ENCODE assay signal across 9 cellular contexts in the genomic region with DNA sequence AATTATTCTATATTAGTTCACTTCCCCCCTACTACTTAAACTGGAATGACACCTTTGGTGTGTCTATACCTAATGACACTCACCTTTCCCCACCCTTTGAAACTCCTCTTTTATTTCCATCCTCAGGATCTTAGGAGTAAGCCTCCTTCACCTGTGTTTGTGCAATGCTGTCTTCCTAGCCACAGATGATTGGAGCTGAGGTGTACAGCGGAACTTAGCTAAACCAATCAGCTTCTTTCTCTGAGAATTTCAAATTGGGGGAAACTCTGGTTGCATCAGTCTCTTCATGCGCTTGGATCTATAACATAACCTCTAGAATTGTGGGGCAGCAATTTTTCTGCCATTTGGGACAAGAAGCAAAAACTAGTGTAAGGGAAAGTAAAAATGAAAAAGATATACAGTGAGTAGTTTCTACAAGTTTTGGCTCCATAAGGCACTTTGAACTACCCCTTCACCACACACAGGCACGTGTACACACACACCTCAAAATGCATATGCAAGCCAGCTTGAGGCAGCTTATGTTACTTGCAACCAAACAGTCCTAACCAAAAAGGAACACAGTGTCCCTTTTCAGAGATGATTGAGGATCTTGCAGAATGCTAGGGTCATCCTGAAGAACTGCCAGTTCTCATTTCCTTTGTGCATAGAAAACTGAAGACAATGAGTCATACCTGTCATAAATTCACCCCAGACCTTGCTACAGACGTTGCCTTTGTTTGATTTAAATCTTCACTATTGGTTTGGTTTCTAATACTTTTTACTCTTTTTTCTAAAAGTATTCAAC. TPM values are rescaled to one million over a fixed set of nuclear protein-coding genes. Genes with fewer than 3 reads are reported as not detected.
A peak's percentile ranks its signal among the peaks of the same experiment; 100 is the strongest.
DNase-seq lines count a peak whose midpoint lies in the region; TF ChIP-seq lines count a peak whose summit lies in the region.
"Had no signal": no experiment of that assay in that cellular context is flagged by ENCODE, and none has a peak within 500 bp of the region (broad histone marks: within the 10 kb centered on the region; RNA-seq: fewer than 3 reads in every experiment).

No MANE protein-coding gene starts in this region.

- CTCF ChIA-PET in HEK293 (lab: Yijun Ruan, JAX) = interaction anchor here (0.7 kb wide), 1 partner anchor 420 kb away, joined by 3 read pairs; no protein-coding TSS in a partner anchor

- no peak overlapping the region for H3K27ac ChIP-seq in HEK293 (ENCODE audit: extremely low read depth, low read depth, low read length)

- no peaks in the 10 kb centered on the region for H3K36me3 ChIP-seq in HEK293 (ENCODE audit: control insufficient read depth in 2 of 2, insufficient read depth in 1 of 2, low read length in 2 of 2)

- POLR2A ChIA-PET in HEK293 (lab: Yijun Ruan, JAX) = no interaction called here

- TF ChIP-seq POLR2A in erythroblast (IDR thresholded peaks at IDR 0.05; ENCODE audit: low read length) = no peak

- no peak overlapping the region for H3K4me3 ChIP-seq in GM12864 (ENCODE audit: low read depth, low read length)
- H3K4me3 ChIP-seq in HEK293 (ENCODE audit: low read depth, low read length) = no peak overlapping the region

- DNase-seq in GM12864 (ENCODE audit: low read depth) (peak; percentile 35), NOMO-1 (lab: John Stamatoyannopoulos, UW; ENCODE audit: unreplicated experiment in 2 of 2) (peak; percentile 74 to 90), glomerular endothelial cell (ENCODE audit: extremely low read depth, low read depth, low spot score) (peak; percentile 45), HT-29 (ENCODE audit: low spot score) (no peak), ecto neural progenitor cell (ENCODE audit: low spot score) (no peak), GM19240 (ENCODE audit: insufficient read length, low spot score) (no peak), erythroblast (lab: John Stamatoyannopoulos, UW) (no peak)
- DNase-seq: activated naive CD8-positive, alpha-beta T cell treated with anti-CD3 and anti-CD28 coated beads, Interleukin-2, amount 10 ng/mL, durations not matched to agents 7 days and 5 days had no signal

- TF ChIP-seq CTCF in GM12864 (IDR thresholded peaks at IDR 0.05; ENCODE audit: low read depth, low read length, missing control alignments) = no peak
- TF ChIP-seq CTCF in HEK293 (tag by site-specific recombination; IDR thresholded peaks at IDR 0.05) = no peak

- no peaks in the 10 kb centered on the region for H3K4me1 ChIP-seq in HEK293 (ENCODE audit: control insufficient read depth, insufficient read depth, low read length)

- no peaks in the 10 kb centered on the region for H3K9me3 ChIP-seq in HEK293 (ENCODE audit: control insufficient read depth, insufficient read depth, low read depth, low read length)

TF ChIP-seq in HEK293, 187 proteins besides CTCF, POLR2A, EP300 and RAD21:
- TF ChIP-seq SETDB1 (IDR thresholded peaks at IDR 0.05; ENCODE audit: insufficient read length, low read length) (peak; percentile 46), GLIS2 (tag by site-specific recombination; IDR thresholded peaks at IDR 0.05) (no peak)
TF ChIP-seq in HEK293: peak in this region for 1.

RNA-seq across cellular contexts. Expression of gene LDLRAD3, which starts 36.0 kb away (rescaled TPM):
- total RNA-seq in glomerular endothelial cell = 22.1 and 26.2 TPM in 2 replicates
- 1.1 and 3.3 TPM in 2 replicates for total RNA-seq in HT-29 (2014; rRNA removed; shearing (Covaris generic))

Comparison
In these comparisons a context has a peak if more than half of its experiments do, and no peak if none do; other contexts are left out.
1. DNase-seq: peak in GM12864 (single experiment), NOMO-1 (2 of 2) and glomerular endothelial cell (single experiment); none in HT-29 (single experiment), ecto neural progenitor cell (single experiment), GM19240 (single experiment) and erythroblast (0 of 2).